In the genomic region with DNA sequence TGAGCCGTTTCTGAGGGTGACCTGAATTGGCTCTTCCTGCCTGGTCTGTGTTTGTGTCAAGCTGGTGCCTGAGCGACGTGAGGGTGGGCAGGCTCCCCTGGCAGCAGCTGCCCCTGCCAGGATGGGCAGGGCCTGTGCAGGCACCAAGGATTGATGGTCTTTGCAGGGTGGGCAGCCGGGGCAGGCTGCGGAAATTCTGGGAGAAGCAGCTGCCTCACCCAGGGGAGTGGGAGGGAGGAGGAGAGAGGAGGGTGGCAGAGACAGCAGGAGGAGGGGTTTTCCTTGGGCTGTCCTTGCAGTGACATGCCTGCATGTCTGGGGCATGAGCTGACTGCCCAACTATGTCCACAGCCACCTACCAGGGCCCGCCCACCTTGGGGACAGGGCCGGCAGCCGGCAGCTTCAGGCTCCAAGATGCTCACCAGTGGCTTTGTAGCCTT, we compare ENCODE assay signal across 19 cellular contexts. TPM values are rescaled to one million over a fixed set of nuclear protein-coding genes. Genes with fewer than 3 reads are reported as not detected.
DNase-seq lines count a peak whose midpoint lies in the region; ATAC-seq and TF ChIP-seq lines count a peak whose summit lies in the region.
"Had no signal": no experiment of that assay in that cellular context is flagged by ENCODE, and none has a peak within 500 bp of the region (broad histone marks: within the 10 kb centered on the region; RNA-seq: fewer than 3 reads in every experiment).

No MANE protein-coding gene starts in this region.

- no peak overlapping the region for H3K4me3 Mint-ChIP-seq in Caco-2 (ENCODE audit: unreplicated experiment)
- H3K4me3 Mint-ChIP-seq: activated naive CD8-positive, alpha-beta T cell treated with anti-CD3 and anti-CD28 coated beads, Interleukin-2, amount 10 ng/mL, durations not matched to agents 7 days and 5 days; B cell; central memory CD8-positive, alpha-beta T cell; natural killer cell treated with Interleukin-12 subunit alpha and Interleukin-12 subunit beta and Interleukin-15 and Interleukin-18, amount 100 ng/mL, for 72 hours; stimulated activated naive CD8-positive, alpha-beta T cell treated with anti-CD3 and anti-CD28 coated beads, Interleukin-15, Interleukin-2, amounts not matched to agents 100 ng/mL and 50 ng/mL, for 24 hours; T-helper 1 cell treated with Interleukin-12 subunit alpha and Interleukin-12 subunit beta and Interleukin-4 antibody, amounts not matched to agents 30 μg/mL and 1 μg/mL, for 36 hours had no signal

- H3K4me3 ChIP-seq in Caco-2 (ENCODE audit: low read depth, low read length): no peak overlapping the region
- no peak overlapping the region for H3K4me3 ChIP-seq in SJSA1
- H3K4me3 ChIP-seq in right cardiac atrium (ENCODE audit: low read length): no peak overlapping the region
- H3K4me3 ChIP-seq in prostate gland: no peak overlapping the region
- H3K4me3 ChIP-seq: Peyer's patch had no signal

- ATAC-seq in right cardiac atrium: peak; percentile 60 to 63
- ATAC-seq: left colon; natural killer cell treated with Interleukin-12 subunit alpha and Interleukin-12 subunit beta and Interleukin-15 and Interleukin-18, amount 100 ng/mL, for 72 hours had no signal

- CTCF ChIA-PET in Caco-2 (lab: Charles Lee): interaction anchor here (0.6 to 1.1 kb wide), 3 partner anchors 20 to 171 kb away, joined by 3 to 4 read pairs (median 3); a partner anchor contains a TSS

- peak overlapping the region; percentile 20 for H3K27ac Mint-ChIP-seq in Caco-2 (ENCODE audit: unreplicated experiment)
- H3K27ac Mint-ChIP-seq: activated naive CD8-positive, alpha-beta T cell treated with anti-CD3 and anti-CD28 coated beads, Interleukin-2, amount 10 ng/mL, durations not matched to agents 7 days and 5 days; B cell; stimulated activated naive CD8-positive, alpha-beta T cell treated with anti-CD3 and anti-CD28 coated beads, Interleukin-15, Interleukin-2, amounts not matched to agents 100 ng/mL and 50 ng/mL, for 24 hours; T-helper 1 cell treated with Interleukin-12 subunit alpha and Interleukin-12 subunit beta and Interleukin-4 antibody, amounts not matched to agents 30 μg/mL and 1 μg/mL, for 36 hours had no signal

- H3K4me1 ChIP-seq in Caco-2 (peaks cover 45% of the 10 kb centered on the region), SJSA1 (replicated peaks) (peaks cover 33% of the 10 kb centered on the region), right cardiac atrium (ENCODE audit: control insufficient read depth, insufficient read depth, low read length) (peaks cover 20% of the 10 kb centered on the region), prostate gland (replicated peaks) (peaks cover 5% of the 10 kb centered on the region)

- no TSS peak for BruUV-seq in Caco-2 (replicated peaks; lab: Mats Ljungman, UMichigan)

- H3K36me3 ChIP-seq in Caco-2 (ENCODE audit: control insufficient read depth, insufficient read depth, low read length) (no peaks in the 10 kb centered on the region), SJSA1 (no peaks in the 10 kb centered on the region), prostate gland (no peaks in the 10 kb centered on the region)
- H3K36me3 ChIP-seq: Peyer's patch had no signal

- peaks cover 24% of the 10 kb centered on the region for H3K4me1 Mint-ChIP-seq in Caco-2 (ENCODE audit: low read depth, unreplicated experiment)

- in situ Hi-C loops in GM13977 (cut with MboI; ENCODE audit: low pct_unique_long_range_greater_than_20kb, low sequenced_read_pairs, unreplicated experiment): no loop called here

- TF ChIP-seq CTCF in Caco-2 (IDR thresholded peaks at IDR 0.05; ENCODE audit: insufficient read depth in 1 of 2, low read depth in 1 of 2, low read length in 1 of 2, severe bottlenecking in 1 of 2, unreplicated experiment in 1 of 2) (no peak), prostate gland (IDR thresholded peaks at IDR 0.05) (no peak), GM13977 (IDR thresholded peaks at IDR 0.05; ENCODE audit: extremely low read depth, insufficient read depth, missing control alignments) (no peak)

- H3K27ac ChIP-seq in SJSA1 (no peak overlapping the region), right cardiac atrium (ENCODE audit: low read length) (peak overlapping the region; percentile 83), prostate gland (peak overlapping the region in 1 of 2 donors; percentile 43)
- H3K27ac ChIP-seq: KMS-11, Peyer's patch had no signal

- peak; percentile 43 to 48 for DNase-seq in Caco-2
- DNase-seq in SJSA1 (ENCODE audit: low read depth in 1 of 2, low spot score in 2 of 2): peak; percentile 31 to 52
- peak in 2 of 3 donors; percentile 66 to 70 for DNase-seq in right cardiac atrium
- DNase-seq in prostate gland (ENCODE audit: low spot score): peak; percentile 67
- no peak for DNase-seq in SW 1271 (lab: John Stamatoyannopoulos, UW)
- no peak for DNase-seq in GM13977 (ENCODE audit: low spot score)
- DNase-seq in GM19240 (ENCODE audit: insufficient read length, low spot score): no peak
- no peak for DNase-seq in inferior parietal cortex (ENCODE audit: extremely low spot score)
- DNase-seq: activated naive CD8-positive, alpha-beta T cell treated with anti-CD3 and anti-CD28 coated beads, Interleukin-2, amount 10 ng/mL, durations not matched to agents 7 days and 5 days; left colon; NCI-H1436 treated with DMSO at 0.1 percent for 48 hours; NCI-H524 treated with DMSO at 0.1 percent for 48 hours; Peyer's patch had no signal

- H3K27me3 Mint-ChIP-seq in Caco-2 (ENCODE audit: insufficient read depth, unreplicated experiment): no peaks in the 10 kb centered on the region
- H3K27me3 Mint-ChIP-seq: stimulated activated naive CD8-positive, alpha-beta T cell treated with anti-CD3 and anti-CD28 coated beads, Interleukin-15, Interleukin-2, amounts not matched to agents 100 ng/mL and 50 ng/mL, for 24 hours had no signal

- POLR2A ChIA-PET in Caco-2 (lab: Charles Lee): no interaction called here

- H3K9me3 Mint-ChIP-seq in Caco-2 (ENCODE audit: unreplicated experiment): no peaks in the 10 kb centered on the region
- H3K9me3 Mint-ChIP-seq: activated naive CD8-positive, alpha-beta T cell treated with anti-CD3 and anti-CD28 coated beads, Interleukin-2, amount 10 ng/mL, durations not matched to agents 7 days and 5 days; central memory CD8-positive, alpha-beta T cell; natural killer cell treated with Interleukin-12 subunit alpha and Interleukin-12 subunit beta and Interleukin-15 and Interleukin-18, amount 100 ng/mL, for 72 hours; stimulated activated naive CD8-positive, alpha-beta T cell treated with anti-CD3 and anti-CD28 coated beads, Interleukin-15, Interleukin-2, amounts not matched to agents 100 ng/mL and 50 ng/mL, for 24 hours; T-helper 1 cell treated with Interleukin-12 subunit alpha and Interleukin-12 subunit beta and Interleukin-4 antibody, amounts not matched to agents 30 μg/mL and 1 μg/mL, for 36 hours had no signal

- WGBS in right cardiac atrium: 65% methylated on average over 8 of the region's 8 CpGs
- WGBS in prostate gland: 52% methylated on average over 8 of the region's 8 CpGs

- intact Hi-C loops in Caco-2 (cut with micrococcal nuclease; ENCODE audit: unreplicated experiment): no loop called here
- intact Hi-C loops in right cardiac atrium (cut with DNase I): no loop called here
- intact Hi-C loops in prostate gland (cut with DNase I): no loop called here

- H3K27me3 ChIP-seq in Caco-2 (replicated peaks; ENCODE audit: control insufficient read depth, insufficient read depth, low read length) (no peaks in the 10 kb centered on the region), SJSA1 (replicated peaks) (no peaks in the 10 kb centered on the region), right cardiac atrium (ENCODE audit: control insufficient read depth, insufficient read depth) (no peaks in the 10 kb centered on the region), prostate gland (replicated peaks; ENCODE audit: insufficient read depth) (no peaks in the 10 kb centered on the region)
- H3K27me3 ChIP-seq: Peyer's patch had no signal

- peak; percentile 40 for TF ChIP-seq POLR2A in prostate gland (IDR thresholded peaks at IDR 0.05)

- H3K36me3 Mint-ChIP-seq in Caco-2 (ENCODE audit: insufficient read depth, unreplicated experiment): no peaks in the 10 kb centered on the region
- H3K36me3 Mint-ChIP-seq: activated naive CD8-positive, alpha-beta T cell treated with anti-CD3 and anti-CD28 coated beads, Interleukin-2, amount 10 ng/mL, durations not matched to agents 7 days and 5 days; natural killer cell treated with Interleukin-12 subunit alpha and Interleukin-12 subunit beta and Interleukin-15 and Interleukin-18, amount 100 ng/mL, for 72 hours had no signal

- H3K9me3 ChIP-seq in Caco-2 (no peaks in the 10 kb centered on the region), SJSA1 (replicated peaks) (no peaks in the 10 kb centered on the region), right cardiac atrium (ENCODE audit: control insufficient read depth, low read length) (no peaks in the 10 kb centered on the region), prostate gland (no peaks in the 10 kb centered on the region)
- H3K9me3 ChIP-seq: Peyer's patch had no signal

RNA-seq across cellular contexts. Expression of a gene that starts 27.9 kb away (rescaled TPM):
- total RNA-seq in Caco-2 (2022): 49.6 and 55.3 TPM in 2 replicates
- total RNA-seq in SJSA1 (2014; rRNA removed; shearing (Covaris generic)): 36.0 and 49.4 TPM in 2 replicates
- total RNA-seq in right cardiac atrium: 100 to 1,000 TPM in 1 of 4 donors, 10 to 100 TPM in 3; 21.3 to 106 (median 38.4) TPM
- polyA plus RNA-seq in right cardiac atrium: 23.7 TPM
- total RNA-seq in prostate gland: 10 to 100 TPM in 1 of 2 donors, 1 to 10 TPM in 1; 6.9 to 24.5 TPM

Comparison
In these comparisons a context has a peak if more than half of its experiments do, and no peak if none do; other contexts are left out.
1. DNase-seq: peak in Caco-2 (2 of 2), SJSA1 (2 of 2), right cardiac atrium (2 of 3) and prostate gland (single experiment); none in SW 1271 (0 of 2), GM13977 (single experiment), GM19240 (single experiment) and inferior parietal cortex (single experiment).